Comparison of ENCODE assay signal across 1 cellular context in the genomic region with DNA sequence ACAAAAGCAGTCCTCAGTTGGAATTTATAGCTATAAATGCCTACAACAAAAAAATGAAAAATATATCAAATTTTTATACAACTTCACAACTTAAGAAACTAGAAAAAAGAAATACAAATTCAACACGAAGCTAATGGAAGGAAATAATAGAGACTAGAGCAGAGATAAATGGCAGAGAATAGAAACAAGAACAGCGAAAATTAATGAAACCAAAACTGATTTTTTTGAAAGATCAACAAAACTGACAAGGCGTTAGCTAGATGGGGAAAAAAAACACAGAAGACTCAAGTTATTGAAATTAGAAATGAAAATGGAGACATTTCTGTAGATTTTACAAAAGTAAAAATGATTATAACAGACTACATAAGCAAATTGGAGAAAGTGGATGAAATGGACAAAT.
TF ChIP-seq lines count a peak whose summit lies in the region.

No MANE protein-coding gene starts in this region.

TF ChIP-seq in GM12878, 131 proteins besides CTCF, POLR2A, EP300 and RAD21:
- TF ChIP-seq, protein P1, sequence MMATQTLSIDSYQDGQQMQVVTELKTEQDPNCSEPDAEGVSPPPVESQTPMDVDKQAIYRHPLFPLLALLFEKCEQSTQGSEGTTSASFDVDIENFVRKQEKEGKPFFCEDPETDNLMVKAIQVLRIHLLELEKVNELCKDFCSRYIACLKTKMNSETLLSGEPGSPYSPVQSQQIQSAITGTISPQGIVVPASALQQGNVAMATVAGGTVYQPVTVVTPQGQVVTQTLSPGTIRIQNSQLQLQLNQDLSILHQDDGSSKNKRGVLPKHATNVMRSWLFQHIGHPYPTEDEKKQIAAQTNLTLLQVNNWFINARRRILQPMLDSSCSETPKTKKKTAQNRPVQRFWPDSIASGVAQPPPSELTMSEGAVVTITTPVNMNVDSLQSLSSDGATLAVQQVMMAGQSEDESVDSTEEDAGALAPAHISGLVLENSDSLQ (IDR thresholded peaks at IDR 0.05): peak; percentile 40; the same call in 1 of the 2 replicates
- TF ChIP-seq, protein P2, sequence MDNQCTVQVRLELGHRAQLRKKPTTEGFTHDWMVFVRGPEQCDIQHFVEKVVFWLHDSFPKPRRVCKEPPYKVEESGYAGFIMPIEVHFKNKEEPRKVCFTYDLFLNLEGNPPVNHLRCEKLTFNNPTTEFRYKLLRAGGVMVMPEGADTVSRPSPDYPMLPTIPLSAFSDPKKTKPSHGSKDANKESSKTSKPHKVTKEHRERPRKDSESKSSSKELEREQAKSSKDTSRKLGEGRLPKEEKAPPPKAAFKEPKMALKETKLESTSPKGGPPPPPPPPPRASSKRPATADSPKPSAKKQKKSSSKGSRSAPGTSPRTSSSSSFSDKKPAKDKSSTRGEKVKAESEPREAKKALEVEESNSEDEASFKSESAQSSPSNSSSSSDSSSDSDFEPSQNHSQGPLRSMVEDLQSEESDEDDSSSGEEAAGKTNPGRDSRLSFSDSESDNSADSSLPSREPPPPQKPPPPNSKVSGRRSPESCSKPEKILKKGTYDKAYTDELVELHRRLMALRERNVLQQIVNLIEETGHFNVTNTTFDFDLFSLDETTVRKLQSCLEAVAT (IDR thresholded peaks at IDR 0.05): peak; percentile 26; the same call in 1 of the 2 replicates
- no peak for TF ChIP-seq YBX1 (IDR thresholded peaks at IDR 0.05)
- TF ChIP-seq, protein P3, sequence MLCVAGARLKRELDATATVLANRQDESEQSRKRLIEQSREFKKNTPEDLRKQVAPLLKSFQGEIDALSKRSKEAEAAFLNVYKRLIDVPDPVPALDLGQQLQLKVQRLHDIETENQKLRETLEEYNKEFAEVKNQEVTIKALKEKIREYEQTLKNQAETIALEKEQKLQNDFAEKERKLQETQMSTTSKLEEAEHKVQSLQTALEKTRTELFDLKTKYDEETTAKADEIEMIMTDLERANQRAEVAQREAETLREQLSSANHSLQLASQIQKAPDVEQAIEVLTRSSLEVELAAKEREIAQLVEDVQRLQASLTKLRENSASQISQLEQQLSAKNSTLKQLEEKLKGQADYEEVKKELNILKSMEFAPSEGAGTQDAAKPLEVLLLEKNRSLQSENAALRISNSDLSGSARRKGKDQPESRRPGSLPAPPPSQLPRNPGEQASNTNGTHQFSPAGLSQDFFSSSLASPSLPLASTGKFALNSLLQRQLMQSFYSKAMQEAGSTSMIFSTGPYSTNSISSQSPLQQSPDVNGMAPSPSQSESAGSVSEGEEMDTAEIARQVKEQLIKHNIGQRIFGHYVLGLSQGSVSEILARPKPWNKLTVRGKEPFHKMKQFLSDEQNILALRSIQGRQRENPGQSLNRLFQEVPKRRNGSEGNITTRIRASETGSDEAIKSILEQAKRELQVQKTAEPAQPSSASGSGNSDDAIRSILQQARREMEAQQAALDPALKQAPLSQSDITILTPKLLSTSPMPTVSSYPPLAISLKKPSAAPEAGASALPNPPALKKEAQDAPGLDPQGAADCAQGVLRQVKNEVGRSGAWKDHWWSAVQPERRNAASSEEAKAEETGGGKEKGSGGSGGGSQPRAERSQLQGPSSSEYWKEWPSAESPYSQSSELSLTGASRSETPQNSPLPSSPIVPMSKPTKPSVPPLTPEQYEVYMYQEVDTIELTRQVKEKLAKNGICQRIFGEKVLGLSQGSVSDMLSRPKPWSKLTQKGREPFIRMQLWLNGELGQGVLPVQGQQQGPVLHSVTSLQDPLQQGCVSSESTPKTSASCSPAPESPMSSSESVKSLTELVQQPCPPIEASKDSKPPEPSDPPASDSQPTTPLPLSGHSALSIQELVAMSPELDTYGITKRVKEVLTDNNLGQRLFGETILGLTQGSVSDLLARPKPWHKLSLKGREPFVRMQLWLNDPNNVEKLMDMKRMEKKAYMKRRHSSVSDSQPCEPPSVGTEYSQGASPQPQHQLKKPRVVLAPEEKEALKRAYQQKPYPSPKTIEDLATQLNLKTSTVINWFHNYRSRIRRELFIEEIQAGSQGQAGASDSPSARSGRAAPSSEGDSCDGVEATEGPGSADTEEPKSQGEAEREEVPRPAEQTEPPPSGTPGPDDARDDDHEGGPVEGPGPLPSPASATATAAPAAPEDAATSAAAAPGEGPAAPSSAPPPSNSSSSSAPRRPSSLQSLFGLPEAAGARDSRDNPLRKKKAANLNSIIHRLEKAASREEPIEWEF (IDR thresholded peaks at IDR 0.05; ENCODE audit: insufficient replicate concordance, low read depth, low read length): no peak
- TF ChIP-seq, protein P4, sequence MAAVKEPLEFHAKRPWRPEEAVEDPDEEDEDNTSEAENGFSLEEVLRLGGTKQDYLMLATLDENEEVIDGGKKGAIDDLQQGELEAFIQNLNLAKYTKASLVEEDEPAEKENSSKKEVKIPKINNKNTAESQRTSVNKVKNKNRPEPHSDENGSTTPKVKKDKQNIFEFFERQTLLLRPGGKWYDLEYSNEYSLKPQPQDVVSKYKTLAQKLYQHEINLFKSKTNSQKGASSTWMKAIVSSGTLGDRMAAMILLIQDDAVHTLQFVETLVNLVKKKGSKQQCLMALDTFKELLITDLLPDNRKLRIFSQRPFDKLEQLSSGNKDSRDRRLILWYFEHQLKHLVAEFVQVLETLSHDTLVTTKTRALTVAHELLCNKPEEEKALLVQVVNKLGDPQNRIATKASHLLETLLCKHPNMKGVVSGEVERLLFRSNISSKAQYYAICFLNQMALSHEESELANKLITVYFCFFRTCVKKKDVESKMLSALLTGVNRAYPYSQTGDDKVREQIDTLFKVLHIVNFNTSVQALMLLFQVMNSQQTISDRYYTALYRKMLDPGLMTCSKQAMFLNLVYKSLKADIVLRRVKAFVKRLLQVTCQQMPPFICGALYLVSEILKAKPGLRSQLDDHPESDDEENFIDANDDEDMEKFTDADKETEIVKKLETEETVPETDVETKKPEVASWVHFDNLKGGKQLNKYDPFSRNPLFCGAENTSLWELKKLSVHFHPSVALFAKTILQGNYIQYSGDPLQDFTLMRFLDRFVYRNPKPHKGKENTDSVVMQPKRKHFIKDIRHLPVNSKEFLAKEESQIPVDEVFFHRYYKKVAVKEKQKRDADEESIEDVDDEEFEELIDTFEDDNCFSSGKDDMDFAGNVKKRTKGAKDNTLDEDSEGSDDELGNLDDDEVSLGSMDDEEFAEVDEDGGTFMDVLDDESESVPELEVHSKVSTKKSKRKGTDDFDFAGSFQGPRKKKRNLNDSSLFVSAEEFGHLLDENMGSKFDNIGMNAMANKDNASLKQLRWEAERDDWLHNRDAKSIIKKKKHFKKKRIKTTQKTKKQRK (IDR thresholded peaks at IDR 0.05; ENCODE audit: low read depth, low read length): no peak
